3 cellular contexts compared by ENCODE assay signal in genomic region chr4:158763462-158763861, GRCh38.
A peak's percentile ranks its signal among the peaks of the same experiment; 100 is the strongest.
TF ChIP-seq lines count a peak whose summit lies in the region.

No MANE protein-coding gene starts in this region.

TF ChIP-seq in HepG2, 621 proteins besides CTCF, POLR2A, EP300 and RAD21 (continues in another document):
- TF ChIP-seq ZBTB49 (CRISPR knock-in tag; IDR thresholded peaks at IDR 0.05; ENCODE audit: borderline replicate concordance) (no peak), JUNB (CRISPR knock-in tag; IDR thresholded peaks at IDR 0.05; ENCODE audit: borderline replicate concordance) (no peak), REST (IDR thresholded peaks at IDR 0.05; ENCODE audit: borderline replicate concordance in 1 of 2, low read depth in 1 of 2, low read length in 2 of 2) (peak in 1 of 2 experiments; percentile 84; a peak in 3 of 4 replicates), HOXA3 (CRISPR knock-in tag; IDR thresholded peaks at IDR 0.05) (no peak), KAT7 (CRISPR knock-in tag; IDR thresholded peaks at IDR 0.05; ENCODE audit: borderline replicate concordance) (no peak), MTERF4 (CRISPR knock-in tag; IDR thresholded peaks at IDR 0.05) (no peak), ZNF337 (CRISPR knock-in tag; IDR thresholded peaks at IDR 0.05; ENCODE audit: borderline replicate concordance, low read depth) (no peak), ZNF580 (CRISPR knock-in tag; IDR thresholded peaks at IDR 0.05; ENCODE audit: borderline replicate concordance, low read depth) (no peak)

TF ChIP-seq in Ishikawa, 13 proteins besides CTCF, POLR2A, EP300 and RAD21:
- TF ChIP-seq REST (IDR thresholded peaks at IDR 0.05; ENCODE audit: low read depth) (peak; percentile 66), EGR1 (IDR thresholded peaks at IDR 0.05) (no peak)

TF ChIP-seq in GM12878, 131 proteins besides CTCF, POLR2A, EP300 and RAD21:
- TF ChIP-seq REST (IDR thresholded peaks at IDR 0.05; ENCODE audit: low read depth, low read length) (peak; percentile 60; the same call in 1 of the 2 replicates), MEF2A (IDR thresholded peaks at IDR 0.05; ENCODE audit: insufficient read depth, low read depth, low read length) (no peak)
